In genomic region chr16:57156351-57156703, GRCh38 we compare ENCODE assay signal across 17 cellular contexts.
"Had no signal": no experiment of that assay in that cellular context is flagged by ENCODE, and none has a peak within 500 bp of the region (broad histone marks: within the 10 kb centered on the region; RNA-seq: fewer than 3 reads in every experiment).

No MANE protein-coding gene starts in this region.

- H3K27me3 ChIP-seq: tibial nerve had no signal

- DNase-seq: activated CD4-positive, alpha-beta T cell treated with anti-CD3 and anti-CD28 coated beads, Interleukin-2, amount 50 U/mL, for 48 hours; activated effector memory CD4-positive, alpha-beta T cell treated with Interleukin-2 at 50 U/mL for 16 hours; activated naive CD8-positive, alpha-beta T cell treated with anti-CD3 and anti-CD28 coated beads for 36 hours; central memory CD4-positive, alpha-beta T cell; cortex of kidney; effector CD4-positive, alpha-beta T cell; foreskin melanocyte; mammary epithelial cell; naive thymus-derived CD8-positive, alpha-beta T cell; occipital lobe; Right ventricle myocardium superior; SK-N-SH; stimulated activated CD4-positive, alpha-beta T cell treated with anti-CD3 and anti-CD28 coated beads, Interleukin-15, amount 100 ng/mL, for 24 hours; stimulated activated CD4-positive, alpha-beta T cell treated with anti-CD3 and anti-CD28 coated beads, Interleukin-4, amount 100 ng/mL, for 1 hour; stimulated activated naive B cell treated with anti-CD40 and anti-IgM and Interleukin-4, amounts not matched to agents 10 μg/mL and 1 μg/mL and 100 μg/mL, for 72 hours had no signal

- H3K4me3 ChIP-seq: tibial nerve had no signal

- H3K27me3 Mint-ChIP-seq: activated naive CD8-positive, alpha-beta T cell treated with anti-CD3 and anti-CD28 coated beads for 36 hours; brain; naive thymus-derived CD8-positive, alpha-beta T cell; stimulated activated naive B cell treated with anti-CD40 and anti-IgM and Interleukin-4, amounts not matched to agents 10 μg/mL and 1 μg/mL and 100 μg/mL, for 72 hours had no signal

- H3K9me3 ChIP-seq: SK-N-SH, tibial nerve had no signal

- H3K4me1 Mint-ChIP-seq: stimulated activated naive B cell treated with anti-CD40 and anti-IgM and Interleukin-4, amounts not matched to agents 10 μg/mL and 1 μg/mL and 100 μg/mL, for 72 hours had no signal

- H3K4me3 Mint-ChIP-seq: activated naive CD8-positive, alpha-beta T cell treated with anti-CD3 and anti-CD28 coated beads for 36 hours; brain; naive thymus-derived CD8-positive, alpha-beta T cell; stimulated activated naive B cell treated with anti-CD40 and anti-IgM and Interleukin-4, amounts not matched to agents 10 μg/mL and 1 μg/mL and 100 μg/mL, for 72 hours had no signal

- H3K9me3 Mint-ChIP-seq: activated naive CD8-positive, alpha-beta T cell treated with anti-CD3 and anti-CD28 coated beads for 36 hours; brain; naive thymus-derived CD8-positive, alpha-beta T cell; stimulated activated naive B cell treated with anti-CD40 and anti-IgM and Interleukin-4, amounts not matched to agents 10 μg/mL and 1 μg/mL and 100 μg/mL, for 72 hours had no signal

- H3K27ac ChIP-seq: tibial nerve had no signal

- H3K9ac ChIP-seq: SK-N-SH had no signal

- ATAC-seq: naive thymus-derived CD8-positive, alpha-beta T cell; stimulated activated naive B cell treated with anti-CD40 and anti-IgM and Interleukin-4, amounts not matched to agents 10 μg/mL and 1 μg/mL and 100 μg/mL, for 72 hours had no signal

- H3K27ac Mint-ChIP-seq: activated naive CD8-positive, alpha-beta T cell treated with anti-CD3 and anti-CD28 coated beads for 36 hours; brain; stimulated activated naive B cell treated with anti-CD40 and anti-IgM and Interleukin-4, amounts not matched to agents 10 μg/mL and 1 μg/mL and 100 μg/mL, for 72 hours had no signal

- H3K4me2 ChIP-seq: SK-N-SH had no signal
